ENCODE assay signal across 33 cellular contexts in genomic region chr12:12380949-12381593, GRCh38. TPM values are rescaled to one million over a fixed set of nuclear protein-coding genes. Genes with fewer than 3 reads are reported as not detected.
DNase-seq lines count a peak whose midpoint lies in the region; ATAC-seq, FAIRE-seq and TF ChIP-seq lines count a peak whose summit lies in the region.
"Had no signal": no experiment of that assay in that cellular context is flagged by ENCODE, and none has a peak within 500 bp of the region (broad histone marks: within the 10 kb centered on the region; RNA-seq: fewer than 3 reads in every experiment).

No MANE protein-coding gene starts in this region.

- no peak for FAIRE-seq in D721Med (lab: Jason Lieb, UNC)
- FAIRE-seq: GM12891 had no signal

- H3K9me3 ChIP-seq in CD8-positive, alpha-beta memory T cell (ENCODE audit: low read length), result no peaks in the 10 kb centered on the region
- H3K9me3 ChIP-seq in effector memory CD4-positive, alpha-beta T cell (ENCODE audit: control insufficient read depth, low read length), result no peaks in the 10 kb centered on the region
- H3K9me3 ChIP-seq: adrenal gland, body of pancreas, lower lobe of right lung, mucosa of descending colon, spleen, suprapubic skin, upper lobe of right lung had no signal

- intact Hi-C loops in activated CD8-positive, alpha-beta T cell treated with anti-CD3 and anti-CD28 coated beads for 36 hours (cut with micrococcal nuclease), result loop anchor here (5.0 kb wide), 1 partner anchor 96 kb away; no protein-coding TSS in a partner anchor
- intact Hi-C loops in natural killer cell (cut with micrococcal nuclease), result loop anchor here (1.0 to 2.0 kb wide), 2 partner anchors 182 to 232 kb away; no protein-coding TSS in a partner anchor

- H3K36me3 ChIP-seq in CD8-positive, alpha-beta memory T cell (ENCODE audit: insufficient read depth, low read length), result no peaks in the 10 kb centered on the region
- H3K36me3 ChIP-seq in effector memory CD4-positive, alpha-beta T cell (ENCODE audit: control insufficient read depth, insufficient read depth, low read length), result peaks cover 4% of the 10 kb centered on the region
- H3K36me3 ChIP-seq: adrenal gland, lower lobe of right lung, MG63, neural progenitor cell, suprapubic skin had no signal

- peaks cover 13% of the 10 kb centered on the region for H3K9me3 Mint-ChIP-seq in activated CD8-positive, alpha-beta T cell treated with anti-CD3 and anti-CD28 coated beads for 36 hours
- no peaks in the 10 kb centered on the region for H3K9me3 Mint-ChIP-seq in activated CD8-positive, alpha-beta T cell treated with anti-CD3 and anti-CD28 coated beads, Interleukin-2, amount 10 ng/mL, durations not matched to agents 7 days and 5 days (ENCODE audit: insufficient read depth)
- peaks cover 0 to 4% (median 2%) of the 10 kb centered on the region in 5 donors for H3K9me3 Mint-ChIP-seq in CD8-positive, alpha-beta memory T cell
- no peaks in the 10 kb centered on the region for H3K9me3 Mint-ChIP-seq in natural killer cell
- H3K9me3 Mint-ChIP-seq: neural progenitor cell had no signal

- POLR2A ChIA-PET in activated CD8-positive, alpha-beta T cell treated with anti-CD3 and anti-CD28 coated beads for 36 hours (lab: Charles Lee), result no interaction called here
- POLR2A ChIA-PET in activated CD8-positive, alpha-beta T cell treated with anti-CD3 and anti-CD28 coated beads, Interleukin-2, amount 10 ng/mL, durations not matched to agents 7 days and 5 days (lab: Charles Lee), result interaction anchor here (1.9 kb wide), 1 partner anchor 94 kb away, joined by 13 read pairs; no protein-coding TSS in a partner anchor
- POLR2A ChIA-PET in CD8-positive, alpha-beta memory T cell (lab: Charles Lee), result interaction anchor here (0.7 kb wide), 1 partner anchor 345 kb away, joined by 6 read pairs; no protein-coding TSS in a partner anchor

- H3K27ac ChIP-seq in CD8-positive, alpha-beta memory T cell (ENCODE audit: low read depth, low read length), result peak overlapping the region; percentile 70
- H3K27ac ChIP-seq in effector memory CD4-positive, alpha-beta T cell (ENCODE audit: insufficient read depth, low read length, poor library complexity, severe bottlenecking), result peak overlapping the region; percentile 73
- H3K27ac ChIP-seq: adrenal gland, body of pancreas, neural progenitor cell, suprapubic skin, upper lobe of right lung had no signal

- CTCF ChIA-PET in activated CD8-positive, alpha-beta T cell treated with anti-CD3 and anti-CD28 coated beads for 36 hours (lab: Charles Lee), result no interaction called here
- CTCF ChIA-PET in activated CD8-positive, alpha-beta T cell treated with anti-CD3 and anti-CD28 coated beads, Interleukin-2, amount 10 ng/mL, durations not matched to agents 7 days and 5 days (lab: Charles Lee), result no interaction called here
- CTCF ChIA-PET in CD8-positive, alpha-beta memory T cell (lab: Charles Lee), result no interaction called here

- no peak overlapping the region for H3K4me3 ChIP-seq in CD8-positive, alpha-beta memory T cell (ENCODE audit: low read length)
- H3K4me3 ChIP-seq in effector memory CD4-positive, alpha-beta T cell (ENCODE audit: insufficient read depth, low read depth, low read length, poor library complexity, severe bottlenecking), result no peak overlapping the region
- H3K4me3 ChIP-seq: adrenal gland, body of pancreas, lower lobe of right lung, MG63, mucosa of descending colon, neural progenitor cell, spleen, suprapubic skin, upper lobe of right lung had no signal

- H3K27me3 ChIP-seq in CD8-positive, alpha-beta memory T cell (ENCODE audit: insufficient read depth, low read length, poor library complexity, severe bottlenecking), result no peaks in the 10 kb centered on the region
- H3K27me3 ChIP-seq in effector memory CD4-positive, alpha-beta T cell (replicated peaks; ENCODE audit: control insufficient read depth, insufficient read depth, low read length, poor library complexity, severe bottlenecking), result no peaks in the 10 kb centered on the region
- H3K27me3 ChIP-seq: adrenal gland, body of pancreas, MG63, neural progenitor cell, spleen, suprapubic skin, upper lobe of right lung had no signal

- H3K27ac Mint-ChIP-seq in activated CD8-positive, alpha-beta T cell treated with anti-CD3 and anti-CD28 coated beads for 36 hours, result peak overlapping the region; percentile 66
- no peak overlapping the region for H3K27ac Mint-ChIP-seq in activated CD8-positive, alpha-beta T cell treated with anti-CD3 and anti-CD28 coated beads, Interleukin-2, amount 10 ng/mL, durations not matched to agents 7 days and 5 days
- peak overlapping the region; percentile 90 to 98 (median 97) for H3K27ac Mint-ChIP-seq in CD8-positive, alpha-beta memory T cell
- peak overlapping the region; percentile 87 to 96 for H3K27ac Mint-ChIP-seq in natural killer cell
- H3K27ac Mint-ChIP-seq: neural progenitor cell had no signal

- H3K27me3 Mint-ChIP-seq in activated CD8-positive, alpha-beta T cell treated with anti-CD3 and anti-CD28 coated beads for 36 hours, result no peaks in the 10 kb centered on the region
- H3K27me3 Mint-ChIP-seq in activated CD8-positive, alpha-beta T cell treated with anti-CD3 and anti-CD28 coated beads, Interleukin-2, amount 10 ng/mL, durations not matched to agents 7 days and 5 days (ENCODE audit: low read depth), result no peaks in the 10 kb centered on the region
- H3K27me3 Mint-ChIP-seq in CD8-positive, alpha-beta memory T cell, result no peaks in the 10 kb centered on the region
- no peaks in the 10 kb centered on the region for H3K27me3 Mint-ChIP-seq in natural killer cell (ENCODE audit: low read depth in 2 of 2)

- no peak for ATAC-seq in activated CD8-positive, alpha-beta T cell treated with anti-CD3 and anti-CD28 coated beads for 36 hours
- ATAC-seq in activated CD8-positive, alpha-beta T cell treated with anti-CD3 and anti-CD28 coated beads, Interleukin-2, amount 10 ng/mL, durations not matched to agents 7 days and 5 days, result no peak
- ATAC-seq in natural killer cell (no peak), HG02588 (IDR thresholded peaks at IDR 0.05; ENCODE audit: unreplicated experiment) (no peak)
- ATAC-seq: body of pancreas, lower lobe of right lung, mucosa of descending colon, right cardiac atrium, upper lobe of right lung had no signal

- peaks cover 57% of the 10 kb centered on the region for H3K36me3 Mint-ChIP-seq in activated CD8-positive, alpha-beta T cell treated with anti-CD3 and anti-CD28 coated beads for 36 hours (ENCODE audit: low read depth)
- peaks cover 57% of the 10 kb centered on the region for H3K36me3 Mint-ChIP-seq in activated CD8-positive, alpha-beta T cell treated with anti-CD3 and anti-CD28 coated beads, Interleukin-2, amount 10 ng/mL, durations not matched to agents 7 days and 5 days (ENCODE audit: low read depth)
- peaks cover 13 to 34% (median 25%) of the 10 kb centered on the region in 3 donors for H3K36me3 Mint-ChIP-seq in CD8-positive, alpha-beta memory T cell
- H3K36me3 Mint-ChIP-seq in natural killer cell, result no peaks in the 10 kb centered on the region

- peaks cover 57% of the 10 kb centered on the region for H3K4me1 ChIP-seq in CD8-positive, alpha-beta memory T cell (ENCODE audit: insufficient read depth, low read length)
- peaks cover 35% of the 10 kb centered on the region for H3K4me1 ChIP-seq in effector memory CD4-positive, alpha-beta T cell (ENCODE audit: control insufficient read depth, insufficient read depth, low read length, poor library complexity, severe bottlenecking)

- no peak for DNase-seq in activated CD8-positive, alpha-beta T cell treated with anti-CD3 and anti-CD28 coated beads for 36 hours
- no peak for DNase-seq in activated CD8-positive, alpha-beta T cell treated with anti-CD3 and anti-CD28 coated beads, Interleukin-2, amount 10 ng/mL, durations not matched to agents 7 days and 5 days
- DNase-seq in CD8-positive, alpha-beta memory T cell, result no peak
- DNase-seq in effector memory CD4-positive, alpha-beta T cell, result no peak
- DNase-seq in natural killer cell, result no peak
- DNase-seq in COR-L47 (lab: John Stamatoyannopoulos, UW), result no peak
- no peak for DNase-seq in D721Med (ENCODE audit: insufficient read length, low spot score)
- DNase-seq: activated CD4-positive, alpha-beta T cell treated with anti-CD3 and anti-CD28 coated beads for 4 hours; activated naive CD4-positive, alpha-beta T cell treated with Interleukin-2 at 50 U/mL for 16 hours; adrenal gland; body of pancreas; effector CD4-positive, alpha-beta T cell; EL; erythroblast; glutamatergic neuron; KG1; lower lobe of right lung; MG63; mucosa of descending colon; NCI-H1417 treated with DMSO at 0.1 percent for 48 hours; NCI-H2081; NCI-H446; NCI-H82; posterior cingulate gyrus; right cardiac atrium; spleen; stimulated activated CD4-positive, alpha-beta T cell treated with anti-CD3 and anti-CD28 coated beads, Interleukin-2, amount 100 ng/mL, for 48 hours; upper lobe of right lung had no signal

- no peak overlapping the region for H3K4me3 Mint-ChIP-seq in activated CD8-positive, alpha-beta T cell treated with anti-CD3 and anti-CD28 coated beads for 36 hours
- no peak overlapping the region for H3K4me3 Mint-ChIP-seq in activated CD8-positive, alpha-beta T cell treated with anti-CD3 and anti-CD28 coated beads, Interleukin-2, amount 10 ng/mL, durations not matched to agents 7 days and 5 days
- peak overlapping the region in 4 of 7 donors; percentile 22 to 38 (median 34) for H3K4me3 Mint-ChIP-seq in CD8-positive, alpha-beta memory T cell
- H3K4me3 Mint-ChIP-seq in natural killer cell, result no peak overlapping the region
- H3K4me3 Mint-ChIP-seq: neural progenitor cell had no signal

- H3K4me1 Mint-ChIP-seq in activated CD8-positive, alpha-beta T cell treated with anti-CD3 and anti-CD28 coated beads for 36 hours (ENCODE audit: low read depth), result peaks cover 63% of the 10 kb centered on the region
- H3K4me1 Mint-ChIP-seq in activated CD8-positive, alpha-beta T cell treated with anti-CD3 and anti-CD28 coated beads, Interleukin-2, amount 10 ng/mL, durations not matched to agents 7 days and 5 days (ENCODE audit: low read depth), result peaks cover 67% of the 10 kb centered on the region
- peaks cover 74 to 94% (median 93%) of the 10 kb centered on the region in 3 donors for H3K4me1 Mint-ChIP-seq in CD8-positive, alpha-beta memory T cell
- H3K4me1 Mint-ChIP-seq in natural killer cell, result peaks cover 65 to 66% of the 10 kb centered on the region in 2 donors

- TF ChIP-seq CTCF in activated CD8-positive, alpha-beta T cell treated with anti-CD3 and anti-CD28 coated beads for 36 hours (IDR thresholded peaks at IDR 0.05), result no peak
- TF ChIP-seq CTCF in natural killer cell (IDR thresholded peaks at IDR 0.05), result no peak
- no peak for TF ChIP-seq CTCF in D721Med (IDR thresholded peaks at IDR 0.05; ENCODE audit: insufficient read depth, missing control alignments)

RNA-seq across cellular contexts. Expression of gene BORCS5, which starts 24.2 kb away (rescaled TPM):
- total RNA-seq in activated CD8-positive, alpha-beta T cell treated with anti-CD3 and anti-CD28 coated beads for 36 hours, result 10 to 100 TPM; 31.5 to 32.9 TPM
- 10 to 100 TPM; 18.8 to 21.2 TPM for total RNA-seq in activated CD8-positive, alpha-beta T cell treated with anti-CD3 and anti-CD28 coated beads, Interleukin-2, amount 10 ng/mL, durations not matched to agents 7 days and 5 days
- total RNA-seq in CD8-positive, alpha-beta memory T cell, result 10 to 100 TPM; 36.4 to 39.7 TPM
- 22.0 TPM for polyA plus RNA-seq in CD8-positive, alpha-beta memory T cell
- total RNA-seq in natural killer cell, result 10 to 100 TPM; 28.5 to 32.8 (median 29.2) TPM

RNA-seq across cellular contexts. Expression of gene MANSC1, which starts 31.0 kb away (rescaled TPM):
- total RNA-seq in activated CD8-positive, alpha-beta T cell treated with anti-CD3 and anti-CD28 coated beads for 36 hours, result under 1 TPM; 0.09 to 0.20 TPM
- under 1 TPM in 1 of 2 experiments, not detected in 1; 0.13 TPM for total RNA-seq in activated CD8-positive, alpha-beta T cell treated with anti-CD3 and anti-CD28 coated beads, Interleukin-2, amount 10 ng/mL, durations not matched to agents 7 days and 5 days
- under 1 TPM; 0.31 to 0.42 TPM for total RNA-seq in CD8-positive, alpha-beta memory T cell
- polyA plus RNA-seq in CD8-positive, alpha-beta memory T cell, result 0.49 TPM
- total RNA-seq in natural killer cell, result under 1 TPM; 0.05 to 0.63 (median 0.25) TPM
- total RNA-seq: OCI-LY7 had no signal

Comparison
In these comparisons a context has a peak if more than half of its experiments do, and no peak if none do; other contexts are left out.
1. H3K4me3 Mint-ChIP-seq: peak in CD8-positive, alpha-beta memory T cell (4 of 7); none in activated CD8-positive, alpha-beta T cell treated with anti-CD3 and anti-CD28 coated beads for 36 hours (single experiment), activated CD8-positive, alpha-beta T cell treated with anti-CD3 and anti-CD28 coated beads, Interleukin-2, amount 10 ng/mL, durations not matched to agents 7 days and 5 days (single experiment) and natural killer cell (single experiment).